ENCODE assay signal across 1 cellular context in the genomic region with DNA sequence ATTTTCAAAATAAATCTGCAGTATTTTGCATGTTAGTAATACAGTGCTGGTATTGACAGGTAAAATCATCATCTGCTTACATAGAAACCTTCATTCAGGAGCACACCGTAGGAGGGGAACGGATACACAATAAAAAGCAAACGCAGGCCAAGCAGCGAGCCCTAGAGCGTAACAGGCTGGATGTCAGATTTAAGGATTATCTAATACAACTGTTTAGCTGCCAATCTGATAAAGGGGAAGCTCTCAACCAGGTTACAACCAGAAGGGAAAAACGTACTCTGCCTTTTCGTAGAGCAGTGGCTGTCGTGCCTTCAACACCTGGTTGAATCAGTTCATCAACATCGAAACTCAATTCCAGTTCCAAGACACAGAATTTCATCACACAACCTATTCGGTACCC.
TF ChIP-seq lines count a peak whose summit lies in the region.

No MANE protein-coding gene starts in this region.

TF ChIP-seq in WTC11, 78 proteins besides CTCF, POLR2A, EP300 and RAD21 (continued from another document):
- TF ChIP-seq, protein P1, sequence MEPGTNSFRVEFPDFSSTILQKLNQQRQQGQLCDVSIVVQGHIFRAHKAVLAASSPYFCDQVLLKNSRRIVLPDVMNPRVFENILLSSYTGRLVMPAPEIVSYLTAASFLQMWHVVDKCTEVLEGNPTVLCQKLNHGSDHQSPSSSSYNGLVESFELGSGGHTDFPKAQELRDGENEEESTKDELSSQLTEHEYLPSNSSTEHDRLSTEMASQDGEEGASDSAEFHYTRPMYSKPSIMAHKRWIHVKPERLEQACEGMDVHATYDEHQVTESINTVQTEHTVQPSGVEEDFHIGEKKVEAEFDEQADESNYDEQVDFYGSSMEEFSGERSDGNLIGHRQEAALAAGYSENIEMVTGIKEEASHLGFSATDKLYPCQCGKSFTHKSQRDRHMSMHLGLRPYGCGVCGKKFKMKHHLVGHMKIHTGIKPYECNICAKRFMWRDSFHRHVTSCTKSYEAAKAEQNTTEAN (CRISPR knock-in tag; IDR thresholded peaks at IDR 0.05): no peak
- TF ChIP-seq NR3C1 (CRISPR knock-in tag; conservative IDR thresholded peaks at IDR 0.05; ENCODE audit: low read depth) (no peak), JAZF1 (CRISPR knock-in tag; IDR thresholded peaks at IDR 0.05) (no peak), ZNF671 (CRISPR knock-in tag; IDR thresholded peaks at IDR 0.05) (no peak), ESRRA (CRISPR knock-in tag; IDR thresholded peaks at IDR 0.05; ENCODE audit: borderline replicate concordance) (no peak), CBFB (CRISPR knock-in tag; IDR thresholded peaks at IDR 0.05; ENCODE audit: low read depth) (no peak), FOXP1 (CRISPR knock-in tag; IDR thresholded peaks at IDR 0.05; ENCODE audit: borderline replicate concordance) (no peak), ATF1 (CRISPR knock-in tag; IDR thresholded peaks at IDR 0.05) (no peak), SOX15 (CRISPR knock-in tag; IDR thresholded peaks at IDR 0.05) (no peak), MYBL2 (CRISPR knock-in tag; IDR thresholded peaks at IDR 0.05) (no peak), NR2C2 (CRISPR knock-in tag; IDR thresholded peaks at IDR 0.05) (no peak), NFE2L1 (CRISPR knock-in tag; IDR thresholded peaks at IDR 0.05) (no peak), NFYB (CRISPR knock-in tag; conservative IDR thresholded peaks at IDR 0.05; ENCODE audit: low read depth) (no peak)
- TF ChIP-seq, protein P2, sequence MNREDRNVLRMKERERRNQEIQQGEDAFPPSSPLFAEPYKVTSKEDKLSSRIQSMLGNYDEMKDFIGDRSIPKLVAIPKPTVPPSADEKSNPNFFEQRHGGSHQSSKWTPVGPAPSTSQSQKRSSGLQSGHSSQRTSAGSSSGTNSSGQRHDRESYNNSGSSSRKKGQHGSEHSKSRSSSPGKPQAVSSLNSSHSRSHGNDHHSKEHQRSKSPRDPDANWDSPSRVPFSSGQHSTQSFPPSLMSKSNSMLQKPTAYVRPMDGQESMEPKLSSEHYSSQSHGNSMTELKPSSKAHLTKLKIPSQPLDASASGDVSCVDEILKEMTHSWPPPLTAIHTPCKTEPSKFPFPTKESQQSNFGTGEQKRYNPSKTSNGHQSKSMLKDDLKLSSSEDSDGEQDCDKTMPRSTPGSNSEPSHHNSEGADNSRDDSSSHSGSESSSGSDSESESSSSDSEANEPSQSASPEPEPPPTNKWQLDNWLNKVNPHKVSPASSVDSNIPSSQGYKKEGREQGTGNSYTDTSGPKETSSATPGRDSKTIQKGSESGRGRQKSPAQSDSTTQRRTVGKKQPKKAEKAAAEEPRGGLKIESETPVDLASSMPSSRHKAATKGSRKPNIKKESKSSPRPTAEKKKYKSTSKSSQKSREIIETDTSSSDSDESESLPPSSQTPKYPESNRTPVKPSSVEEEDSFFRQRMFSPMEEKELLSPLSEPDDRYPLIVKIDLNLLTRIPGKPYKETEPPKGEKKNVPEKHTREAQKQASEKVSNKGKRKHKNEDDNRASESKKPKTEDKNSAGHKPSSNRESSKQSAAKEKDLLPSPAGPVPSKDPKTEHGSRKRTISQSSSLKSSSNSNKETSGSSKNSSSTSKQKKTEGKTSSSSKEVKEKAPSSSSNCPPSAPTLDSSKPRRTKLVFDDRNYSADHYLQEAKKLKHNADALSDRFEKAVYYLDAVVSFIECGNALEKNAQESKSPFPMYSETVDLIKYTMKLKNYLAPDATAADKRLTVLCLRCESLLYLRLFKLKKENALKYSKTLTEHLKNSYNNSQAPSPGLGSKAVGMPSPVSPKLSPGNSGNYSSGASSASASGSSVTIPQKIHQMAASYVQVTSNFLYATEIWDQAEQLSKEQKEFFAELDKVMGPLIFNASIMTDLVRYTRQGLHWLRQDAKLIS (CRISPR knock-in tag; IDR thresholded peaks at IDR 0.05; ENCODE audit: borderline replicate concordance): no peak
- TF ChIP-seq, protein P3, sequence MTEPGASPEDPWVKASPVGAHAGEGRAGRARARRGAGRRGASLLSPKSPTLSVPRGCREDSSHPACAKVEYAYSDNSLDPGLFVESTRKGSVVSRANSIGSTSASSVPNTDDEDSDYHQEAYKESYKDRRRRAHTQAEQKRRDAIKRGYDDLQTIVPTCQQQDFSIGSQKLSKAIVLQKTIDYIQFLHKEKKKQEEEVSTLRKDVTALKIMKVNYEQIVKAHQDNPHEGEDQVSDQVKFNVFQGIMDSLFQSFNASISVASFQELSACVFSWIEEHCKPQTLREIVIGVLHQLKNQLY (CRISPR knock-in tag; IDR thresholded peaks at IDR 0.05): no peak
- TF ChIP-seq, protein P4, sequence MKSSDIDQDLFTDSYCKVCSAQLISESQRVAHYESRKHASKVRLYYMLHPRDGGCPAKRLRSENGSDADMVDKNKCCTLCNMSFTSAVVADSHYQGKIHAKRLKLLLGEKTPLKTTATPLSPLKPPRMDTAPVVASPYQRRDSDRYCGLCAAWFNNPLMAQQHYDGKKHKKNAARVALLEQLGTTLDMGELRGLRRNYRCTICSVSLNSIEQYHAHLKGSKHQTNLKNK (CRISPR knock-in tag; IDR thresholded peaks at IDR 0.05): no peak
TF ChIP-seq in WTC11: peak in this region for 0.
